Comparison of ENCODE assay signal across 15 cellular contexts in genomic region chr6:124999105-124999764, GRCh38. TPM values are rescaled to one million over a fixed set of nuclear protein-coding genes. Genes with fewer than 3 reads are reported as not detected.
A peak's percentile ranks its signal among the peaks of the same experiment; 100 is the strongest.
DNase-seq lines count a peak whose midpoint lies in the region; ATAC-seq and TF ChIP-seq lines count a peak whose summit lies in the region.
"Had no signal": no experiment of that assay in that cellular context is flagged by ENCODE, and none has a peak within 500 bp of the region (broad histone marks: within the 10 kb centered on the region; RNA-seq: fewer than 3 reads in every experiment).

No MANE protein-coding gene starts in this region.

- H3K36me3 ChIP-seq in vagina: no peaks in the 10 kb centered on the region

- DNase-seq in ACHN: peak; percentile 55
- DNase-seq in NCI-H2029 (lab: John Stamatoyannopoulos, UW): peak; percentile 89
- no peak for DNase-seq in chondrocyte (ENCODE audit: low spot score)
- no peak for DNase-seq in osteocyte (ENCODE audit: extremely low spot score, unreplicated experiment)
- DNase-seq in AG08396 (ENCODE audit: low spot score): no peak
- no peak for DNase-seq in vagina (ENCODE audit: extremely low spot score in 2 of 2)
- DNase-seq in NCI-H2081 (lab: John Stamatoyannopoulos, UW): no peak
- DNase-seq: activated CD4-positive, alpha-beta T cell treated with anti-CD3 and anti-CD28 coated beads, Interleukin-2, amount 10 ng/mL, durations not matched to agents 7 days and 5 days; activated naive CD8-positive, alpha-beta T cell treated with anti-CD3 and anti-CD28 coated beads, Interleukin-2, amount 50 U/mL, for 24 hours; activated T-cell treated with anti-CD3 and anti-CD28 coated beads, Interleukin-2, amount 50 U/mL, for 72 hours; HFFc6; RPMI8226; T-helper 2 cell had no signal

- TF ChIP-seq POLR2A in vagina (IDR thresholded peaks at IDR 0.05): no peak

- peaks cover 22% of the 10 kb centered on the region for H3K4me1 ChIP-seq in vagina

- no peak overlapping the region for H3K4me3 ChIP-seq in vagina

- no peaks in the 10 kb centered on the region for H3K9me3 Mint-ChIP-seq in chondrocyte (ENCODE audit: low read depth)
- H3K9me3 Mint-ChIP-seq in osteocyte (ENCODE audit: unreplicated experiment): no peaks in the 10 kb centered on the region
- H3K9me3 Mint-ChIP-seq: activated CD4-positive, alpha-beta T cell treated with anti-CD3 and anti-CD28 coated beads, Interleukin-2, amount 10 ng/mL, durations not matched to agents 7 days and 5 days; activated naive CD8-positive, alpha-beta T cell treated with anti-CD3 and anti-CD28 coated beads, Interleukin-2, amount 50 U/mL, for 24 hours; activated T-cell treated with anti-CD3 and anti-CD28 coated beads, Interleukin-2, amount 50 U/mL, for 72 hours; HFFc6 had no signal

- H3K4me1 Mint-ChIP-seq in chondrocyte (ENCODE audit: low read depth): peaks cover 72% of the 10 kb centered on the region
- H3K4me1 Mint-ChIP-seq in osteocyte (ENCODE audit: unreplicated experiment): peaks cover 72% of the 10 kb centered on the region
- H3K4me1 Mint-ChIP-seq: activated CD4-positive, alpha-beta T cell treated with anti-CD3 and anti-CD28 coated beads, Interleukin-2, amount 10 ng/mL, durations not matched to agents 7 days and 5 days; activated naive CD8-positive, alpha-beta T cell treated with anti-CD3 and anti-CD28 coated beads, Interleukin-2, amount 50 U/mL, for 24 hours; B cell had no signal

- no peak for TF ChIP-seq CTCF in chondrocyte (IDR thresholded peaks at IDR 0.05)
- no peak for TF ChIP-seq CTCF in osteocyte (IDR thresholded peaks at IDR 0.05)
- TF ChIP-seq CTCF in vagina (IDR thresholded peaks at IDR 0.05): no peak

- ATAC-seq in HG03175 (IDR thresholded peaks at IDR 0.05; ENCODE audit: unreplicated experiment): no peak
- ATAC-seq: activated naive CD8-positive, alpha-beta T cell treated with anti-CD3 and anti-CD28 coated beads, Interleukin-2, amount 50 U/mL, for 24 hours; activated T-cell treated with anti-CD3 and anti-CD28 coated beads, Interleukin-2, amount 50 U/mL, for 72 hours had no signal

- H3K27me3 Mint-ChIP-seq in chondrocyte (ENCODE audit: low read depth) (no peaks in the 10 kb centered on the region), osteocyte (ENCODE audit: unreplicated experiment) (no peaks in the 10 kb centered on the region)
- H3K27me3 Mint-ChIP-seq: activated CD4-positive, alpha-beta T cell treated with anti-CD3 and anti-CD28 coated beads, Interleukin-2, amount 10 ng/mL, durations not matched to agents 7 days and 5 days; activated naive CD8-positive, alpha-beta T cell treated with anti-CD3 and anti-CD28 coated beads, Interleukin-2, amount 50 U/mL, for 24 hours; B cell had no signal

- H3K27ac Mint-ChIP-seq in chondrocyte (ENCODE audit: unreplicated experiment): peak overlapping the region; percentile 69
- peak overlapping the region; percentile 79 for H3K27ac Mint-ChIP-seq in osteocyte (ENCODE audit: unreplicated experiment)
- H3K27ac Mint-ChIP-seq: activated CD4-positive, alpha-beta T cell treated with anti-CD3 and anti-CD28 coated beads, Interleukin-2, amount 10 ng/mL, durations not matched to agents 7 days and 5 days; activated naive CD8-positive, alpha-beta T cell treated with anti-CD3 and anti-CD28 coated beads, Interleukin-2, amount 50 U/mL, for 24 hours; activated T-cell treated with anti-CD3 and anti-CD28 coated beads, Interleukin-2, amount 50 U/mL, for 72 hours; B cell; HFFc6 had no signal

- in situ Hi-C loops in ACHN (cut with HindIII; ENCODE audit: low pct_ligation_motif_present, low pct_unique_long_range_greater_than_20kb, low sequenced_read_pairs): no loop called here

- no peak overlapping the region for H3K4me3 Mint-ChIP-seq in chondrocyte (ENCODE audit: unreplicated experiment)
- no peak overlapping the region for H3K4me3 Mint-ChIP-seq in osteocyte (ENCODE audit: unreplicated experiment)
- H3K4me3 Mint-ChIP-seq: activated CD4-positive, alpha-beta T cell treated with anti-CD3 and anti-CD28 coated beads, Interleukin-2, amount 10 ng/mL, durations not matched to agents 7 days and 5 days; activated naive CD8-positive, alpha-beta T cell treated with anti-CD3 and anti-CD28 coated beads, Interleukin-2, amount 50 U/mL, for 24 hours; activated T-cell treated with anti-CD3 and anti-CD28 coated beads, Interleukin-2, amount 50 U/mL, for 72 hours; B cell; HFFc6 had no signal

- no peaks in the 10 kb centered on the region for H3K27me3 ChIP-seq in vagina

- H3K36me3 Mint-ChIP-seq in chondrocyte (ENCODE audit: low read depth) (peaks cover 10% of the 10 kb centered on the region), osteocyte (ENCODE audit: unreplicated experiment) (peaks cover 16% of the 10 kb centered on the region)

- H3K9me3 ChIP-seq in vagina: no peaks in the 10 kb centered on the region

- intact Hi-C loops in vagina (cut with DNase I): no loop called here

- no peak overlapping the region for H3K27ac ChIP-seq in vagina

RNA-seq across cellular contexts. Expression of gene RNF217, which starts 37.0 kb away (rescaled TPM):
- total RNA-seq in chondrocyte (51.5 to 72.5 TPM (median 54.6 TPM) in 3 replicates), osteocyte (55.2 and 75.7 TPM in 2 replicates), vagina (26.0 TPM)
- total RNA-seq: B cell had no signal

Comparison
In these comparisons a context has a peak if more than half of its experiments do, and no peak if none do; other contexts are left out.
1. DNase-seq: peak in ACHN (single experiment) and NCI-H2029 (single experiment); none in chondrocyte (single experiment), osteocyte (single experiment), AG08396 (single experiment), vagina (0 of 2) and NCI-H2081 (0 of 2).